ENCODE assay signal across 14 cellular contexts in genomic region chr13:99972190-99972731, GRCh38. TPM values are rescaled to one million over a fixed set of nuclear protein-coding genes. Genes with fewer than 3 reads are reported as not detected.
DNase-seq lines count a peak whose midpoint lies in the region; ATAC-seq, FAIRE-seq and TF ChIP-seq lines count a peak whose summit lies in the region.
"Had no signal": no experiment of that assay in that cellular context is flagged by ENCODE, and none has a peak within 500 bp of the region (broad histone marks: within the 10 kb centered on the region; RNA-seq: fewer than 3 reads in every experiment).

No MANE protein-coding gene starts in this region.

- peaks cover 68% of the 10 kb centered on the region for H3K27me3 Mint-ChIP-seq in activated CD4-positive, alpha-beta T cell treated with anti-CD3 and anti-CD28 coated beads for 36 hours
- H3K27me3 Mint-ChIP-seq in nephron progenitor cell (ENCODE audit: low read depth, poor library complexity): peaks cover 83% of the 10 kb centered on the region

- H3K27ac Mint-ChIP-seq in activated CD4-positive, alpha-beta T cell treated with anti-CD3 and anti-CD28 coated beads for 36 hours: peak overlapping the region; percentile 20
- no peak overlapping the region for H3K27ac Mint-ChIP-seq in nephron progenitor cell
- H3K27ac Mint-ChIP-seq: mesothelial cell of epicardium had no signal

- POLR2A ChIA-PET in activated CD4-positive, alpha-beta T cell treated with anti-CD3 and anti-CD28 coated beads for 36 hours (lab: Charles Lee): no interaction called here

- intact Hi-C loops in activated CD4-positive, alpha-beta T cell treated with anti-CD3 and anti-CD28 coated beads for 36 hours (cut with DNase I, micrococcal nuclease): loop anchor here in 1 of 2 experiments (2.0 to 10.0 kb wide), 2 partner anchors 13 to 527 kb away; no protein-coding TSS in a partner anchor
- intact Hi-C loops in dorsolateral prefrontal cortex (cut with DNase I): no loop called here

- H3K36me3 Mint-ChIP-seq in activated CD4-positive, alpha-beta T cell treated with anti-CD3 and anti-CD28 coated beads for 36 hours (ENCODE audit: low read depth): peaks cover 7% of the 10 kb centered on the region
- no peaks in the 10 kb centered on the region for H3K36me3 Mint-ChIP-seq in nephron progenitor cell (ENCODE audit: low read depth)
- H3K36me3 Mint-ChIP-seq: mesothelial cell of epicardium had no signal

- CTCF ChIA-PET in activated CD4-positive, alpha-beta T cell treated with anti-CD3 and anti-CD28 coated beads for 36 hours (lab: Charles Lee): no interaction called here

- H3K9me3 Mint-ChIP-seq in activated CD4-positive, alpha-beta T cell treated with anti-CD3 and anti-CD28 coated beads for 36 hours (ENCODE audit: low read depth): peaks cover 4% of the 10 kb centered on the region
- no peaks in the 10 kb centered on the region for H3K9me3 Mint-ChIP-seq in nephron progenitor cell
- H3K9me3 Mint-ChIP-seq: mesothelial cell of epicardium had no signal

- H3K4me3 Mint-ChIP-seq in activated CD4-positive, alpha-beta T cell treated with anti-CD3 and anti-CD28 coated beads for 36 hours: peak overlapping the region; percentile 18
- peak overlapping the region; percentile 80 for H3K4me3 Mint-ChIP-seq in nephron progenitor cell
- H3K4me3 Mint-ChIP-seq: mesothelial cell of epicardium had no signal

- peaks cover 17% of the 10 kb centered on the region for H3K4me1 Mint-ChIP-seq in activated CD4-positive, alpha-beta T cell treated with anti-CD3 and anti-CD28 coated beads for 36 hours
- H3K4me1 Mint-ChIP-seq in nephron progenitor cell: peaks cover 32% of the 10 kb centered on the region

- H3K4me3 ChIP-seq in dorsolateral prefrontal cortex: peak overlapping the region in 53 of 59 donors; percentile 19 to 72 (median 51)
- H3K4me3 ChIP-seq: thyroid gland had no signal

- FAIRE-seq in GM19239 (lab: Jason Lieb, UNC): no peak

- no peak for DNase-seq in activated CD4-positive, alpha-beta T cell treated with anti-CD3 and anti-CD28 coated beads for 36 hours
- DNase-seq in activated CD4-positive, alpha-beta T cell treated with anti-CD3 and anti-CD28 coated beads, Interleukin-2, amount 50 U/mL, for 1 hour: no peak
- DNase-seq in NCI-H69 (lab: John Stamatoyannopoulos, UW) (peak; percentile 82), dorsolateral prefrontal cortex (peak in 1 of 10 donors; percentile 69), nephron progenitor cell (no peak), DMS114 treated with DMSO at 0.1 percent for 48 hours (lab: John Stamatoyannopoulos, UW; ENCODE audit: unreplicated experiment) (no peak), GM19239 (ENCODE audit: insufficient read length, low spot score) (no peak)
- DNase-seq: effector CD4-positive, alpha-beta T cell; NCI-H1048; NCI-H446 treated with DMSO at 0.1 percent for 48 hours; thyroid gland had no signal

- ATAC-seq in activated CD4-positive, alpha-beta T cell treated with anti-CD3 and anti-CD28 coated beads for 36 hours: no peak
- ATAC-seq in HG03565 (IDR thresholded peaks at IDR 0.05; ENCODE audit: unreplicated experiment): no peak

- H3K27me3 ChIP-seq in dorsolateral prefrontal cortex: peaks cover 0 to 97% (median 82%) of the 10 kb centered on the region in 45 donors

- TF ChIP-seq CTCF in dorsolateral prefrontal cortex (IDR thresholded peaks at IDR 0.05 in 54 of 56, conservative IDR thresholded peaks at IDR 0.05 in 2 of 56; ENCODE audit: low read depth in 1 of 56, partially characterized antibody in 56 of 56): no peak
- no peak for TF ChIP-seq CTCF in nephron progenitor cell (IDR thresholded peaks at IDR 0.05)

- peak overlapping the region in 34 of 59 donors; percentile 24 to 90 (median 76) for H3K27ac ChIP-seq in dorsolateral prefrontal cortex
- H3K27ac ChIP-seq: RWPE1, thyroid gland had no signal

RNA-seq across cellular contexts. Expression of gene ZIC5, which starts 0.7 kb away (rescaled TPM):
- total RNA-seq in activated CD4-positive, alpha-beta T cell treated with anti-CD3 and anti-CD28 coated beads for 36 hours: not detected
- 10 to 100 TPM in 1 of 120 experiments, 1 to 10 TPM in 118, under 1 TPM in 1; 0.91 to 10.4 (median 3.1) TPM for total RNA-seq in dorsolateral prefrontal cortex
- total RNA-seq: mesothelial cell of epicardium, thyroid gland had no signal

RNA-seq across cellular contexts. Expression of gene ZIC2, which starts 9.3 kb away (rescaled TPM):
- not detected for total RNA-seq in activated CD4-positive, alpha-beta T cell treated with anti-CD3 and anti-CD28 coated beads for 36 hours
- total RNA-seq in dorsolateral prefrontal cortex: 10 to 100 TPM in 117 of 120 experiments, 1 to 10 TPM in 3; 6.5 to 90.1 (median 24.5) TPM
- total RNA-seq: mesothelial cell of epicardium, thyroid gland had no signal

Comparison
In these comparisons a context has a peak if more than half of its experiments do, and no peak if none do; other contexts are left out.
1. RNA of gene ZIC2, which starts 9.3 kb away (total RNA-seq): 6.5 to 90.1 TPM in dorsolateral prefrontal cortex; not detected in activated CD4-positive, alpha-beta T cell treated with anti-CD3 and anti-CD28 coated beads for 36 hours; every median in the first group is over 4 times any median in the second.